In genomic region chr11:118727001-118727720, GRCh38 we compare ENCODE assay signal across 11 cellular contexts. TPM values are rescaled to one million over a fixed set of nuclear protein-coding genes. Genes with fewer than 3 reads are reported as not detected.
DNase-seq lines count a peak whose midpoint lies in the region; ATAC-seq, FAIRE-seq and TF ChIP-seq lines count a peak whose summit lies in the region.
"Not testable (repeated sequence)": the region's sequence is repeated elsewhere in the genome, so short reads cannot be mapped to it uniquely, and the experiment has no call there.
"Had no signal": no experiment of that assay in that cellular context is flagged by ENCODE, and none has a peak within 500 bp of the region (broad histone marks: within the 10 kb centered on the region; RNA-seq: fewer than 3 reads in every experiment).

No MANE protein-coding gene starts in this region.

- H3K27me3 Mint-ChIP-seq in GM23338 (ENCODE audit: insufficient read depth, low read depth, poor library complexity): not testable (repeated sequence)

- not testable (repeated sequence) for H3K9me2 ChIP-seq in GM23338 (ENCODE audit: insufficient read depth); PC-9 (ENCODE audit: insufficient read depth)

- 31 to 59% (median 49%) methylated on average over 8 of the region's 8 CpGs for WGBS in small intestine, 3 donors

- not testable (repeated sequence) for DNase-seq in GM23338 (ENCODE audit: low spot score); HAP-1 (ENCODE audit: low spot score in 2 of 2)
- DNase-seq in PC-9 (peak in 1 of 2 experiments; percentile 86), caudate nucleus (lab: John Stamatoyannopoulos, UW) (peak in 6 of 61 donors; percentile 7 to 35 (median 8)), small intestine (peak; percentile 80)

- peaks cover 62% of the 10 kb centered on the region for H3K4me1 Mint-ChIP-seq in GM23338

- H4K20me1 ChIP-seq in GM23338 (replicated peaks; ENCODE audit: insufficient read depth); PC-9 (ENCODE audit: insufficient read depth): not testable (repeated sequence)

- H3K79me2 ChIP-seq in GM23338 (replicated peaks; ENCODE audit: insufficient read depth): peaks cover 88% of the 10 kb centered on the region
- not testable (repeated sequence) for H3K79me2 ChIP-seq in PC-9 (ENCODE audit: low read depth)

- POLR2A ChIA-PET in PC-9 (lab: Charles Lee; ENCODE audit: unreplicated experiment): not testable (repeated sequence)

- not testable (repeated sequence) for BruUV-seq in PC-9 (replicated peaks; lab: Mats Ljungman, UMichigan)

- peaks cover 58% of the 10 kb centered on the region for H3K36me3 Mint-ChIP-seq in GM23338 (ENCODE audit: low read depth)

- not testable (repeated sequence) for H2AFZ ChIP-seq in GM23338, PC-9

- peak overlapping the region; percentile 67 for H3K4me2 ChIP-seq in GM23338
- H3K4me2 ChIP-seq in PC-9: peak overlapping the region; percentile 13; the same call in 1 of the 2 replicates

- not testable (repeated sequence) for H3K4me3 ChIP-seq in GM23338; PC-9; small intestine (ENCODE audit: low read depth in 1 of 2, low read length in 2 of 2)
- peak overlapping the region; percentile 56 for H3K4me3 ChIP-seq in HAP-1
- H3K4me3 ChIP-seq in iPS-18a (ENCODE audit: low read length): peak overlapping the region; percentile 37

- H3K9me3 ChIP-seq in HAP-1; PC-9 (ENCODE audit: insufficient read depth, low read depth); iPS-18a (ENCODE audit: control insufficient read depth, low read depth, low read length); small intestine (ENCODE audit: control insufficient read depth, low read depth): not testable (repeated sequence)

- H3K9ac ChIP-seq in iPS-18a (ENCODE audit: low read length): not testable (repeated sequence)

- H3K4me1 ChIP-seq in GM23338 (ENCODE audit: insufficient read depth): peaks cover 69% of the 10 kb centered on the region
- peaks cover 24% of the 10 kb centered on the region for H3K4me1 ChIP-seq in HAP-1
- peaks cover 35% of the 10 kb centered on the region for H3K4me1 ChIP-seq in PC-9 (replicated peaks; ENCODE audit: insufficient read depth)
- peaks cover 11% of the 10 kb centered on the region for H3K4me1 ChIP-seq in iPS-18a (ENCODE audit: control insufficient read depth, low read depth, low read length)
- H3K4me1 ChIP-seq in small intestine (ENCODE audit: control insufficient read depth in 2 of 2, insufficient read depth in 1 of 2, low read depth in 1 of 2, low read length in 1 of 2): not testable (repeated sequence)

- H3K36me3 ChIP-seq in GM23338 (ENCODE audit: insufficient read depth) (peaks cover 20% of the 10 kb centered on the region), HAP-1 (replicated peaks) (peaks cover 17% of the 10 kb centered on the region)
- H3K36me3 ChIP-seq in PC-9 (ENCODE audit: low read depth); iPS-18a (ENCODE audit: control insufficient read depth, low read depth, low read length); small intestine (ENCODE audit: control insufficient read depth in 2 of 2, insufficient read depth in 2 of 2, low read length in 2 of 2): not testable (repeated sequence)

- TF ChIP-seq CTCF in GM23338 (conservative IDR thresholded peaks at IDR 0.05; ENCODE audit: low read depth in 2 of 2); PC-9 (conservative IDR thresholded peaks at IDR 0.05): not testable (repeated sequence)

- H3K27me3 ChIP-seq in GM23338 (ENCODE audit: insufficient read depth); HAP-1 (ENCODE audit: low read depth); PC-9 (ENCODE audit: insufficient read depth, low read depth); iPS-18a (ENCODE audit: control insufficient read depth, insufficient read depth, low read length); layer of hippocampus (ENCODE audit: control insufficient read depth, insufficient read depth, low read length); small intestine (ENCODE audit: control insufficient read depth in 2 of 2, insufficient read depth in 2 of 2, low read length in 2 of 2): not testable (repeated sequence)

- peaks cover 36% of the 10 kb centered on the region for H3K9me3 Mint-ChIP-seq in GM23338

- CTCF ChIA-PET in PC-9 (lab: Charles Lee): not testable (repeated sequence)

- intact Hi-C loops in PC-9 (cut with micrococcal nuclease; ENCODE audit: unreplicated experiment): not testable (repeated sequence)

- in situ Hi-C loops in HAP-1 (cut with MboI; ENCODE audit: low sequenced_read_pairs): not testable (repeated sequence)

- ATAC-seq in GM23338: not testable (repeated sequence)

- H3K27ac ChIP-seq in GM23338 (ENCODE audit: low read depth) (peak overlapping the region; percentile 96), caudate nucleus (ENCODE audit: low read depth, low read length) (peak overlapping the region; percentile 70), layer of hippocampus (ENCODE audit: low read depth, low read length) (peak overlapping the region; percentile 65)
- H3K27ac ChIP-seq in PC-9; iPS-18a (ENCODE audit: low read length); small intestine (ENCODE audit: low read depth in 1 of 2, low read length in 1 of 2): not testable (repeated sequence)

- not testable (repeated sequence) for H3F3A ChIP-seq in GM23338 (replicated peaks; ENCODE audit: low read depth); PC-9 (ENCODE audit: insufficient read depth, low read depth)

- H3K4me3 Mint-ChIP-seq in GM23338: not testable (repeated sequence)

- not testable (repeated sequence) for H3K27ac Mint-ChIP-seq in GM23338

- FAIRE-seq in small intestine (lab: Jason Lieb, UNC): not testable (repeated sequence)

RNA-seq across cellular contexts. Expression of gene TREH, which starts 47.7 kb away (rescaled TPM):
- total RNA-seq in GM23338 (2014; rRNA removed; shearing (Covaris generic)): not detected in 2 replicates
- polyA plus RNA-seq in GM23338 (2016; fragmentation: Nextera tagmentation; extraction: Ambion mirVana) (0.24 and 0.36 TPM in 2 replicates), small intestine (10 to 100 TPM; 14.6 to 88.6 (median 64.0) TPM)
- not detected in 2 replicates for total RNA-seq in PC-9 (2021)
- total RNA-seq: CD4-positive, alpha-beta T cell; CD8-positive, alpha-beta memory T cell; G401 had no signal
- polyA plus RNA-seq: CD14-positive monocyte; CD8-positive, alpha-beta memory T cell had no signal
